ENCODE assay signal across 7 cellular contexts in genomic region chr7:47088329-47089067, GRCh38.
DNase-seq lines count a peak whose midpoint lies in the region; ATAC-seq and TF ChIP-seq lines count a peak whose summit lies in the region.

No MANE protein-coding gene starts in this region.

- WGBS in right lobe of liver (ENCODE audit: insufficient coverage, low coverage, low lambda C conversion rate, missing lambda C conversion rate) = 13% methylated on average over 9 of the region's 14 CpGs
- WGBS in transverse colon (ENCODE audit: low coverage in 1 of 2), 2 donors = 31 to 41% methylated on average over 9 to 13 of the region's 14 CpGs

- TF ChIP-seq EP300 in transverse colon (IDR thresholded peaks at IDR 0.05; ENCODE audit: low read depth) = no peak

- no peaks in the 10 kb centered on the region for H3K36me3 ChIP-seq in right lobe of liver
- no peaks in the 10 kb centered on the region for H3K36me3 ChIP-seq in transverse colon

- H3K9me3 ChIP-seq in right lobe of liver (no peaks in the 10 kb centered on the region), transverse colon (no peaks in the 10 kb centered on the region)

- H3K27me3 ChIP-seq in right lobe of liver (no peaks in the 10 kb centered on the region), transverse colon (no peaks in the 10 kb centered on the region)

- intact Hi-C loops in right lobe of liver (cut with DNase I) = loop anchor here in 1 of 2 donors (10.0 kb wide), 1 partner anchor 1174 kb away; no protein-coding TSS in a partner anchor
- intact Hi-C loops in transverse colon (cut with DNase I; ENCODE audit: low total_unique reads) = no loop called here

- DNase-seq in DMS153 (lab: John Stamatoyannopoulos, UW) = peak; percentile 16
- DNase-seq in RPMI7951 (ENCODE audit: low read depth) = peak; percentile 68
- DNase-seq in coronary artery (ENCODE audit: low spot score) = no peak
- DNase-seq in right lobe of liver = peak in 1 of 3 donors; percentile 42
- peak; percentile 27 for DNase-seq in transverse colon

- in situ Hi-C loops in transverse colon (cut with MboI; ENCODE audit: low pct_ligation_motif_present in 1 of 4, low pct_unique_long_range_greater_than_20kb in 1 of 4, low sequenced_read_pairs in 3 of 4) = loop anchor here in 3 of 4 donors (5.0 to 10.0 kb wide), 2 partner anchors 1161 to 1164 kb away; partner anchors contain the start of gene IGFBP3 (in 2 of the 3)

- H3K27ac ChIP-seq in coronary artery = no peak overlapping the region
- H3K27ac ChIP-seq in right lobe of liver = no peak overlapping the region
- no peak overlapping the region for H3K27ac ChIP-seq in transverse colon

- ATAC-seq in GM19328 (IDR thresholded peaks at IDR 0.05; ENCODE audit: unreplicated experiment) = peak; percentile 80
- peak; percentile 66 for ATAC-seq in HG03565 (IDR thresholded peaks at IDR 0.05; ENCODE audit: unreplicated experiment)
- ATAC-seq in right lobe of liver = peak; percentile 91 to 96 (median 96)

- H3K4me1 ChIP-seq in right lobe of liver (no peaks in the 10 kb centered on the region), transverse colon (peaks cover 0 to 2% (median 0%) of the 10 kb centered on the region in 4 donors)

- peak; percentile 80 for TF ChIP-seq CTCF in coronary artery (IDR thresholded peaks at IDR 0.05)
- TF ChIP-seq CTCF in right lobe of liver (IDR thresholded peaks at IDR 0.05) = peak; percentile 80 to 91 (median 86)
- TF ChIP-seq CTCF in transverse colon (IDR thresholded peaks at IDR 0.05) = peak; percentile 85 to 88 (median 86)

- H3K4me3 ChIP-seq in coronary artery (peak overlapping the region; percentile 2), right lobe of liver (no peak overlapping the region), transverse colon (no peak overlapping the region)

- no peak for TF ChIP-seq POLR2A in right lobe of liver (IDR thresholded peaks at IDR 0.05)
- no peak for TF ChIP-seq POLR2A in transverse colon (IDR thresholded peaks at IDR 0.05)
